18 cellular contexts compared by ENCODE assay signal in genomic region chr14:61379639-61380184, GRCh38. TPM values are rescaled to one million over a fixed set of nuclear protein-coding genes. Genes with fewer than 3 reads are reported as not detected.
DNase-seq lines count a peak whose midpoint lies in the region; ATAC-seq lines count a peak whose summit lies in the region.
"Had no signal": no experiment of that assay in that cellular context is flagged by ENCODE, and none has a peak within 500 bp of the region (broad histone marks: within the 10 kb centered on the region; RNA-seq: fewer than 3 reads in every experiment).

No MANE protein-coding gene starts in this region.

- peak overlapping the region; percentile 12 to 87 (median 60); a peak in 21 of 22 replicates for H3K4me2 ChIP-seq in BLaER1 treated with 17β-estradiol and CSF1 and Interleukin-3, amounts not matched to agents 10 nM and 100 nM
- no peak overlapping the region for H3K4me2 ChIP-seq in GM23248 (ENCODE audit: unreplicated experiment)

- no peak overlapping the region for H3K27ac Mint-ChIP-seq in effector memory CD8-positive, alpha-beta T cell

- ATAC-seq in HG03342 (IDR thresholded peaks at IDR 0.05; ENCODE audit: unreplicated experiment) (peak; percentile 41), HG03354 (IDR thresholded peaks at IDR 0.05; ENCODE audit: poor library complexity, severe bottlenecking, unreplicated experiment) (no peak), HG02588 (IDR thresholded peaks at IDR 0.05; ENCODE audit: unreplicated experiment) (no peak)
- peak; percentile 72 for ATAC-seq in effector memory CD8-positive, alpha-beta T cell (replicated peaks)
- ATAC-seq: left cardiac atrium, Panc1 had no signal

- no peak overlapping the region for H3K4me3 Mint-ChIP-seq in effector memory CD8-positive, alpha-beta T cell

- peaks cover 0 to 11% (median 0%) of the 10 kb centered on the region in 11 experiments; a peak in 3 of 22 replicates for H4K20me1 ChIP-seq in BLaER1 treated with 17β-estradiol and CSF1 and Interleukin-3, amounts not matched to agents 10 nM and 100 nM
- no peaks in the 10 kb centered on the region for H4K20me1 ChIP-seq in GM23248 (ENCODE audit: insufficient read depth)

- H3K36me3 Mint-ChIP-seq in effector memory CD8-positive, alpha-beta T cell (ENCODE audit: insufficient read depth): peaks cover 55% of the 10 kb centered on the region

- DNase-seq in effector memory CD8-positive, alpha-beta T cell: peak in 2 of 3 experiments; percentile 18 to 33
- DNase-seq in GM23248: no peak
- DNase-seq in activated CD4-positive, CD25-positive, alpha-beta regulatory T cell (lab: John Stamatoyannopoulos, UW): no peak
- DNase-seq: DMS79; hippocampal formation; left cardiac atrium; MM.1S; NCI-H1930; NCI-H524; stimulated activated CD4-positive, alpha-beta T cell treated with anti-CD3 and anti-CD28 coated beads, Interleukin-4, amount 100 ng/mL, for 24 hours; SW 1271 had no signal

- H3K9me3 Mint-ChIP-seq in effector memory CD8-positive, alpha-beta T cell: peaks cover 5 to 9% of the 10 kb centered on the region in 2 donors

- no peak overlapping the region for H2AFZ ChIP-seq in GM23248

- H3K27ac ChIP-seq in BLaER1 treated with 17β-estradiol and CSF1 and Interleukin-3, amounts not matched to agents 10 nM and 100 nM: no peak overlapping the region
- no peak overlapping the region for H3K27ac ChIP-seq in GM23248
- H3K27ac ChIP-seq: VCaP had no signal

- no peaks in the 10 kb centered on the region for H3K27me3 Mint-ChIP-seq in effector memory CD8-positive, alpha-beta T cell

- peaks cover 76 to 79% of the 10 kb centered on the region in 2 donors for H3K4me1 Mint-ChIP-seq in effector memory CD8-positive, alpha-beta T cell (ENCODE audit: low read depth in 2 of 2)

- in situ Hi-C loops in GM23248 (cut with MboI): no loop called here

- H3K4me1 ChIP-seq in BLaER1 treated with 17β-estradiol and CSF1 and Interleukin-3, amounts not matched to agents 10 nM and 100 nM: peaks cover 7 to 52% (median 33%) of the 10 kb centered on the region in 10 experiments; a peak in 18 of 20 replicates
- H3K4me1 ChIP-seq in GM23248 (ENCODE audit: insufficient read depth): no peaks in the 10 kb centered on the region

- no peak overlapping the region for H3K9ac ChIP-seq in BLaER1 treated with 17β-estradiol and CSF1 and Interleukin-3, amounts not matched to agents 10 nM and 100 nM
- H3K9ac ChIP-seq in GM23248: no peak overlapping the region

- no peak overlapping the region for H3K4me3 ChIP-seq in BLaER1 treated with 17β-estradiol and CSF1 and Interleukin-3, amounts not matched to agents 10 nM and 100 nM
- H3K4me3 ChIP-seq in GM08714 (ENCODE audit: low read length): peak overlapping the region; percentile 35; the same call in 1 of the 2 replicates
- H3K4me3 ChIP-seq in GM23248: no peak overlapping the region

- H3K36me3 ChIP-seq in BLaER1 treated with 17β-estradiol and CSF1 and Interleukin-3, amounts not matched to agents 10 nM and 100 nM: peaks cover 0 to 25% (median 9%) of the 10 kb centered on the region in 11 experiments; a peak in 17 of 22 replicates
- H3K36me3 ChIP-seq in GM23248 (ENCODE audit: low read depth): no peaks in the 10 kb centered on the region

- WGBS in GM23248 (ENCODE audit: low coverage in 1 of 2, low lambda C conversion rate in 2 of 2, missing lambda C conversion rate in 2 of 2), 2 experiments: 44 to 51% methylated on average over 8 of the region's 8 CpGs

- peaks cover 29 to 42% (median 36%) of the 10 kb centered on the region in 11 experiments for H3K9me3 ChIP-seq in BLaER1 treated with 17β-estradiol and CSF1 and Interleukin-3, amounts not matched to agents 10 nM and 100 nM (replicated peaks in 1 of 11)
- H3K9me3 ChIP-seq in GM23248 (ENCODE audit: low read depth): no peaks in the 10 kb centered on the region

- no peaks in the 10 kb centered on the region for H3K79me2 ChIP-seq in GM23248 (ENCODE audit: insufficient read depth)

- H3K27me3 ChIP-seq in BLaER1 treated with 17β-estradiol and CSF1 and Interleukin-3, amounts not matched to agents 10 nM and 100 nM: no peaks in the 10 kb centered on the region
- H3K27me3 ChIP-seq in GM23248 (replicated peaks; ENCODE audit: insufficient read depth): peaks cover 23% of the 10 kb centered on the region

- no peaks in the 10 kb centered on the region for H3F3A ChIP-seq in GM23248 (ENCODE audit: insufficient read depth)

- H3K9me2 ChIP-seq in GM23248 (ENCODE audit: insufficient read depth): no peaks in the 10 kb centered on the region

RNA-seq across cellular contexts. Expression of gene PRKCH, which starts 58.3 kb away (rescaled TPM):
- total RNA-seq in GM23248 (2014; rRNA removed; shearing (Covaris generic)): 2.7 and 3.5 TPM in 2 replicates
- polyA plus RNA-seq in GM23248 (2016; fragmentation: Nextera tagmentation; extraction: Ambion mirVana): 2.4 and 2.9 TPM in 2 replicates

Comparison
In these comparisons a context has a peak if more than half of its experiments do, and no peak if none do; other contexts are left out.
1. ATAC-seq: peak in HG03342 (single experiment) and effector memory CD8-positive, alpha-beta T cell (single experiment); none in HG03354 (single experiment) and HG02588 (single experiment).
2. DNase-seq: peak in effector memory CD8-positive, alpha-beta T cell (2 of 3); none in GM23248 (single experiment) and activated CD4-positive, CD25-positive, alpha-beta regulatory T cell (0 of 4).